1 cellular context compared by ENCODE assay signal in genomic region chr17:58019039-58019438, GRCh38.
A peak's percentile ranks its signal among the peaks of the same experiment; 100 is the strongest.
TF ChIP-seq lines count a peak whose summit lies in the region.

No MANE protein-coding gene starts in this region.

TF ChIP-seq in K562, 482 proteins besides CTCF, POLR2A, EP300 and RAD21 (continued from another document):
- TF ChIP-seq NFIC (IDR thresholded peaks at IDR 0.05) = no peak
- TF ChIP-seq ZNF274 (IDR thresholded peaks at IDR 0.05; ENCODE audit: borderline replicate concordance, low read depth, low read length) = no peak
- no peak for TF ChIP-seq TSC22D4 (tag; IDR thresholded peaks at IDR 0.05)
- TF ChIP-seq, protein P1, sequence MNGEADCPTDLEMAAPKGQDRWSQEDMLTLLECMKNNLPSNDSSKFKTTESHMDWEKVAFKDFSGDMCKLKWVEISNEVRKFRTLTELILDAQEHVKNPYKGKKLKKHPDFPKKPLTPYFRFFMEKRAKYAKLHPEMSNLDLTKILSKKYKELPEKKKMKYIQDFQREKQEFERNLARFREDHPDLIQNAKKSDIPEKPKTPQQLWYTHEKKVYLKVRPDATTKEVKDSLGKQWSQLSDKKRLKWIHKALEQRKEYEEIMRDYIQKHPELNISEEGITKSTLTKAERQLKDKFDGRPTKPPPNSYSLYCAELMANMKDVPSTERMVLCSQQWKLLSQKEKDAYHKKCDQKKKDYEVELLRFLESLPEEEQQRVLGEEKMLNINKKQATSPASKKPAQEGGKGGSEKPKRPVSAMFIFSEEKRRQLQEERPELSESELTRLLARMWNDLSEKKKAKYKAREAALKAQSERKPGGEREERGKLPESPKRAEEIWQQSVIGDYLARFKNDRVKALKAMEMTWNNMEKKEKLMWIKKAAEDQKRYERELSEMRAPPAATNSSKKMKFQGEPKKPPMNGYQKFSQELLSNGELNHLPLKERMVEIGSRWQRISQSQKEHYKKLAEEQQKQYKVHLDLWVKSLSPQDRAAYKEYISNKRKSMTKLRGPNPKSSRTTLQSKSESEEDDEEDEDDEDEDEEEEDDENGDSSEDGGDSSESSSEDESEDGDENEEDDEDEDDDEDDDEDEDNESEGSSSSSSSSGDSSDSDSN (IDR thresholded peaks at IDR 0.05; ENCODE audit: borderline replicate concordance in 1 of 2, low read depth in 2 of 2, low read length in 2 of 2) = no peak
- TF ChIP-seq IRF1 (CRISPR knock-in tag; IDR thresholded peaks at IDR 0.05; ENCODE audit: borderline replicate concordance) = no peak
- no peak for TF ChIP-seq TBL1XR1 (IDR thresholded peaks at IDR 0.05; ENCODE audit: low read length in 2 of 2)
- TF ChIP-seq NRF1 (conservative IDR thresholded peaks at IDR 0.05 in 1 of 2, IDR thresholded peaks at IDR 0.05 in 1 of 2) = peak in 1 of 2 experiments; percentile 22; a peak in 1 of 4 replicates
- no peak for TF ChIP-seq TAL1 (IDR thresholded peaks at IDR 0.05)
- no peak for TF ChIP-seq BRD9 (IDR thresholded peaks at IDR 0.05; ENCODE audit: low read depth, partially characterized antibody)
- TF ChIP-seq, protein P2, sequence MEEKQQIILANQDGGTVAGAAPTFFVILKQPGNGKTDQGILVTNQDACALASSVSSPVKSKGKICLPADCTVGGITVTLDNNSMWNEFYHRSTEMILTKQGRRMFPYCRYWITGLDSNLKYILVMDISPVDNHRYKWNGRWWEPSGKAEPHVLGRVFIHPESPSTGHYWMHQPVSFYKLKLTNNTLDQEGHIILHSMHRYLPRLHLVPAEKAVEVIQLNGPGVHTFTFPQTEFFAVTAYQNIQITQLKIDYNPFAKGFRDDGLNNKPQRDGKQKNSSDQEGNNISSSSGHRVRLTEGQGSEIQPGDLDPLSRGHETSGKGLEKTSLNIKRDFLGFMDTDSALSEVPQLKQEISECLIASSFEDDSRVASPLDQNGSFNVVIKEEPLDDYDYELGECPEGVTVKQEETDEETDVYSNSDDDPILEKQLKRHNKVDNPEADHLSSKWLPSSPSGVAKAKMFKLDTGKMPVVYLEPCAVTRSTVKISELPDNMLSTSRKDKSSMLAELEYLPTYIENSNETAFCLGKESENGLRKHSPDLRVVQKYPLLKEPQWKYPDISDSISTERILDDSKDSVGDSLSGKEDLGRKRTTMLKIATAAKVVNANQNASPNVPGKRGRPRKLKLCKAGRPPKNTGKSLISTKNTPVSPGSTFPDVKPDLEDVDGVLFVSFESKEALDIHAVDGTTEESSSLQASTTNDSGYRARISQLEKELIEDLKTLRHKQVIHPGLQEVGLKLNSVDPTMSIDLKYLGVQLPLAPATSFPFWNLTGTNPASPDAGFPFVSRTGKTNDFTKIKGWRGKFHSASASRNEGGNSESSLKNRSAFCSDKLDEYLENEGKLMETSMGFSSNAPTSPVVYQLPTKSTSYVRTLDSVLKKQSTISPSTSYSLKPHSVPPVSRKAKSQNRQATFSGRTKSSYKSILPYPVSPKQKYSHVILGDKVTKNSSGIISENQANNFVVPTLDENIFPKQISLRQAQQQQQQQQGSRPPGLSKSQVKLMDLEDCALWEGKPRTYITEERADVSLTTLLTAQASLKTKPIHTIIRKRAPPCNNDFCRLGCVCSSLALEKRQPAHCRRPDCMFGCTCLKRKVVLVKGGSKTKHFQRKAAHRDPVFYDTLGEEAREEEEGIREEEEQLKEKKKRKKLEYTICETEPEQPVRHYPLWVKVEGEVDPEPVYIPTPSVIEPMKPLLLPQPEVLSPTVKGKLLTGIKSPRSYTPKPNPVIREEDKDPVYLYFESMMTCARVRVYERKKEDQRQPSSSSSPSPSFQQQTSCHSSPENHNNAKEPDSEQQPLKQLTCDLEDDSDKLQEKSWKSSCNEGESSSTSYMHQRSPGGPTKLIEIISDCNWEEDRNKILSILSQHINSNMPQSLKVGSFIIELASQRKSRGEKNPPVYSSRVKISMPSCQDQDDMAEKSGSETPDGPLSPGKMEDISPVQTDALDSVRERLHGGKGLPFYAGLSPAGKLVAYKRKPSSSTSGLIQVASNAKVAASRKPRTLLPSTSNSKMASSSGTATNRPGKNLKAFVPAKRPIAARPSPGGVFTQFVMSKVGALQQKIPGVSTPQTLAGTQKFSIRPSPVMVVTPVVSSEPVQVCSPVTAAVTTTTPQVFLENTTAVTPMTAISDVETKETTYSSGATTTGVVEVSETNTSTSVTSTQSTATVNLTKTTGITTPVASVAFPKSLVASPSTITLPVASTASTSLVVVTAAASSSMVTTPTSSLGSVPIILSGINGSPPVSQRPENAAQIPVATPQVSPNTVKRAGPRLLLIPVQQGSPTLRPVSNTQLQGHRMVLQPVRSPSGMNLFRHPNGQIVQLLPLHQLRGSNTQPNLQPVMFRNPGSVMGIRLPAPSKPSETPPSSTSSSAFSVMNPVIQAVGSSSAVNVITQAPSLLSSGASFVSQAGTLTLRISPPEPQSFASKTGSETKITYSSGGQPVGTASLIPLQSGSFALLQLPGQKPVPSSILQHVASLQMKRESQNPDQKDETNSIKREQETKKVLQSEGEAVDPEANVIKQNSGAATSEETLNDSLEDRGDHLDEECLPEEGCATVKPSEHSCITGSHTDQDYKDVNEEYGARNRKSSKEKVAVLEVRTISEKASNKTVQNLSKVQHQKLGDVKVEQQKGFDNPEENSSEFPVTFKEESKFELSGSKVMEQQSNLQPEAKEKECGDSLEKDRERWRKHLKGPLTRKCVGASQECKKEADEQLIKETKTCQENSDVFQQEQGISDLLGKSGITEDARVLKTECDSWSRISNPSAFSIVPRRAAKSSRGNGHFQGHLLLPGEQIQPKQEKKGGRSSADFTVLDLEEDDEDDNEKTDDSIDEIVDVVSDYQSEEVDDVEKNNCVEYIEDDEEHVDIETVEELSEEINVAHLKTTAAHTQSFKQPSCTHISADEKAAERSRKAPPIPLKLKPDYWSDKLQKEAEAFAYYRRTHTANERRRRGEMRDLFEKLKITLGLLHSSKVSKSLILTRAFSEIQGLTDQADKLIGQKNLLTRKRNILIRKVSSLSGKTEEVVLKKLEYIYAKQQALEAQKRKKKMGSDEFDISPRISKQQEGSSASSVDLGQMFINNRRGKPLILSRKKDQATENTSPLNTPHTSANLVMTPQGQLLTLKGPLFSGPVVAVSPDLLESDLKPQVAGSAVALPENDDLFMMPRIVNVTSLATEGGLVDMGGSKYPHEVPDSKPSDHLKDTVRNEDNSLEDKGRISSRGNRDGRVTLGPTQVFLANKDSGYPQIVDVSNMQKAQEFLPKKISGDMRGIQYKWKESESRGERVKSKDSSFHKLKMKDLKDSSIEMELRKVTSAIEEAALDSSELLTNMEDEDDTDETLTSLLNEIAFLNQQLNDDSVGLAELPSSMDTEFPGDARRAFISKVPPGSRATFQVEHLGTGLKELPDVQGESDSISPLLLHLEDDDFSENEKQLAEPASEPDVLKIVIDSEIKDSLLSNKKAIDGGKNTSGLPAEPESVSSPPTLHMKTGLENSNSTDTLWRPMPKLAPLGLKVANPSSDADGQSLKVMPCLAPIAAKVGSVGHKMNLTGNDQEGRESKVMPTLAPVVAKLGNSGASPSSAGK (IDR thresholded peaks at IDR 0.05) = peak; percentile 17; the same call in 1 of the 2 replicates
- TF ChIP-seq ZNF224 (CRISPR knock-in tag; IDR thresholded peaks at IDR 0.05) = no peak
- no peak for TF ChIP-seq NR2F6 (CRISPR knock-in tag; IDR thresholded peaks at IDR 0.05)
- no peak for TF ChIP-seq HNRNPUL1 (IDR thresholded peaks at IDR 0.05; ENCODE audit: low read length)
- no peak for TF ChIP-seq TCF7L2 (IDR thresholded peaks at IDR 0.05; ENCODE audit: low read depth, low read length)
- TF ChIP-seq GABPB2 (CRISPR knock-in tag; conservative IDR thresholded peaks at IDR 0.05) = no peak
- peak; percentile 70 for TF ChIP-seq PKNOX1 (IDR thresholded peaks at IDR 0.05)
- TF ChIP-seq CCNT2 (IDR thresholded peaks at IDR 0.05; ENCODE audit: borderline replicate concordance, extremely low read depth, insufficient read length, low read depth, low read length) = no peak
- TF ChIP-seq PHF21A (IDR thresholded peaks at IDR 0.05; ENCODE audit: borderline replicate concordance, low read depth) = no peak
- TF ChIP-seq PML (IDR thresholded peaks at IDR 0.05; ENCODE audit: low read length) = no peak
- no peak for TF ChIP-seq ZNF12 (CRISPR knock-in tag; IDR thresholded peaks at IDR 0.05)
- TF ChIP-seq SP2 (IDR thresholded peaks at IDR 0.05; ENCODE audit: extremely low read depth, low read depth, low read length, poor library complexity, severe bottlenecking) = no peak
- no peak for TF ChIP-seq IFI16 (CRISPR knock-in tag; IDR thresholded peaks at IDR 0.05)
- no peak for TF ChIP-seq ARHGAP35 (IDR thresholded peaks at IDR 0.05; ENCODE audit: partially characterized antibody)
- TF ChIP-seq MAX (CRISPR knock-in tag; IDR thresholded peaks at IDR 0.05) = no peak
- TF ChIP-seq CAMTA2 (CRISPR knock-in tag; conservative IDR thresholded peaks at IDR 0.05) = no peak
- TF ChIP-seq MEIS2 (IDR thresholded peaks at IDR 0.05; ENCODE audit: partially characterized antibody) = peak; percentile 97
- TF ChIP-seq POLR2B (IDR thresholded peaks at IDR 0.05; ENCODE audit: low read depth, partially characterized antibody) = no peak
- no peak for TF ChIP-seq E2F3 (CRISPR knock-in tag; IDR thresholded peaks at IDR 0.05)
- TF ChIP-seq BMI1 (IDR thresholded peaks at IDR 0.05; ENCODE audit: low read length) = no peak
- TF ChIP-seq THRAP3 (IDR thresholded peaks at IDR 0.05; ENCODE audit: borderline replicate concordance) = no peak
TF ChIP-seq in K562: peak in this region for 8.
